Comparison of ENCODE assay signal across 15 cellular contexts in the genomic region with DNA sequence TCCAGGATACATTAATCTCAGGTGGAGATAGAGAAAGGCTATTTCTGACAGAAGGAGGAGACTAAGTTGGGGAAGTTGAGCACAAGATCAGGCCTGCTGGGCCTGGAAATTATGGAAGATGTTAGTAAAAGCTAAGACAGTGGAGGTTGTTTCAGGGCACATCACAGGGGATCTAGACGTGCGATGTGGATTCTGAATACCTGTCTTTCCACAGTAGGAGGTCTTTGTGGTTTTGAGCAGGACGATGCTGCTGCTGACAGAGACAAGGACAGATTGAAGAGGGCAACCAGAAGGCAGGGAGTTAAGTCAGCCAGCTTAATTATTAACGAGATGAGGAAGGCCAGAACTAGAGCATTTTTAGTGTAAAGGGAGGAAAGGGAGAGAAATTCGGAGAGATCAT.
DNase-seq lines count a peak whose midpoint lies in the region; ATAC-seq and TF ChIP-seq lines count a peak whose summit lies in the region.
"Had no signal": no experiment of that assay in that cellular context is flagged by ENCODE, and none has a peak within 500 bp of the region (broad histone marks: within the 10 kb centered on the region; RNA-seq: fewer than 3 reads in every experiment).

No MANE protein-coding gene starts in this region.

- H2BK5ac ChIP-seq in mesenchymal stem cell (ENCODE audit: low read depth, low read length, poor library complexity, severe bottlenecking): no peak overlapping the region

- H3K9me3 ChIP-seq in HUES48 (ENCODE audit: control insufficient read depth, insufficient read depth, low read length) (no peaks in the 10 kb centered on the region), endodermal cell (ENCODE audit: control insufficient read depth, low read length) (no peaks in the 10 kb centered on the region), mesenchymal stem cell (ENCODE audit: control insufficient read depth, low read length) (no peaks in the 10 kb centered on the region)
- H3K9me3 ChIP-seq: BLaER1 treated with 17β-estradiol and CSF1 and Interleukin-3, amounts not matched to agents 10 nM and 100 nM had no signal

- ATAC-seq in left lobe of liver: peak; percentile 37
- ATAC-seq: CD8-positive, alpha-beta T cell; GM12878 had no signal

- H3K9ac ChIP-seq in HUES48 (ENCODE audit: low read depth, low read length) (no peak overlapping the region), endodermal cell (ENCODE audit: extremely low read depth, low read length, poor library complexity, severe bottlenecking) (peak overlapping the region; percentile 31), mesenchymal stem cell (ENCODE audit: low read length) (no peak overlapping the region)
- H3K9ac ChIP-seq: BLaER1 treated with 17β-estradiol and CSF1 and Interleukin-3, amounts not matched to agents 10 nM and 100 nM; GM23248 had no signal

- no peak overlapping the region for H3K23ac ChIP-seq in mesenchymal stem cell (ENCODE audit: low read length in 2 of 2)

- no peak overlapping the region for H3K18ac ChIP-seq in mesenchymal stem cell (ENCODE audit: low read depth in 1 of 2, low read length in 2 of 2)

- H3K4me3 Mint-ChIP-seq in endodermal cell (no peak overlapping the region), progenitor cell of endocrine pancreas (ENCODE audit: low read depth) (no peak overlapping the region), mesothelial cell of epicardium (no peak overlapping the region)
- H3K4me3 Mint-ChIP-seq: B cell; CD8-positive, alpha-beta T cell had no signal

- H3K4me3 ChIP-seq in HUES48 (ENCODE audit: low read depth, low read length): no peak overlapping the region
- peak overlapping the region; percentile 54 for H3K4me3 ChIP-seq in endodermal cell (ENCODE audit: low read length)
- H3K4me3 ChIP-seq in mesenchymal stem cell (ENCODE audit: insufficient read depth in 1 of 2, low read depth in 1 of 2, low read length in 2 of 2): no peak overlapping the region
- H3K4me3 ChIP-seq: BLaER1 treated with 17β-estradiol and CSF1 and Interleukin-3, amounts not matched to agents 10 nM and 100 nM; GM12878; GM23248 had no signal

- H3K27ac Mint-ChIP-seq in endodermal cell (peak overlapping the region; percentile 95), progenitor cell of endocrine pancreas (no peak overlapping the region), mesothelial cell of epicardium (no peak overlapping the region)
- H3K27ac Mint-ChIP-seq: B cell; CD8-positive, alpha-beta T cell had no signal

- peak; percentile 90 for DNase-seq in endodermal cell
- DNase-seq in left lobe of liver (ENCODE audit: low spot score): no peak
- no peak for DNase-seq in mesenchymal stem cell
- DNase-seq in progenitor cell of endocrine pancreas (ENCODE audit: low spot score, unreplicated experiment): no peak
- DNase-seq in mesothelial cell of epicardium (ENCODE audit: low spot score in 2 of 2, unreplicated experiment in 2 of 2): no peak
- DNase-seq: Calu3; CD8-positive, alpha-beta T cell; DMS79 treated with DMSO at 0.1 percent for 48 hours; GM23248; HCEC 1CT; IMR-90 had no signal

- H3K14ac ChIP-seq in mesenchymal stem cell (ENCODE audit: low read length in 2 of 2): no peak overlapping the region

- H3K4me2 ChIP-seq in mesenchymal stem cell (ENCODE audit: low read length, poor library complexity, severe bottlenecking): no peak overlapping the region

- H3K4me1 Mint-ChIP-seq in endodermal cell (peaks cover 50% of the 10 kb centered on the region), progenitor cell of endocrine pancreas (ENCODE audit: low read depth) (peaks cover 3% of the 10 kb centered on the region), mesothelial cell of epicardium (peaks cover 10% of the 10 kb centered on the region)
- H3K4me1 Mint-ChIP-seq: B cell had no signal

- no peak overlapping the region for H3K4ac ChIP-seq in mesenchymal stem cell (ENCODE audit: low read depth in 1 of 2, low read length in 2 of 2)

- H2BK15ac ChIP-seq in mesenchymal stem cell (ENCODE audit: low read depth, poor library complexity, severe bottlenecking): no peak overlapping the region

- H3K27me3 ChIP-seq in HUES48 (ENCODE audit: control insufficient read depth, insufficient read depth, low read length): no peaks in the 10 kb centered on the region
- H3K27me3 ChIP-seq in endodermal cell (ENCODE audit: control insufficient read depth, insufficient read depth, low read length, poor library complexity, severe bottlenecking): no peaks in the 10 kb centered on the region
- H3K27me3 ChIP-seq in mesenchymal stem cell (ENCODE audit: control insufficient read depth in 1 of 2, insufficient read depth in 1 of 2, low read length in 2 of 2): peaks cover 0 to 30% of the 10 kb centered on the region in 2 experiments
- H3K27me3 ChIP-seq: BLaER1 treated with 17β-estradiol and CSF1 and Interleukin-3, amounts not matched to agents 10 nM and 100 nM had no signal

- H3K36me3 Mint-ChIP-seq in endodermal cell (ENCODE audit: low read depth) (no peaks in the 10 kb centered on the region), progenitor cell of endocrine pancreas (ENCODE audit: insufficient read depth) (no peaks in the 10 kb centered on the region), mesothelial cell of epicardium (no peaks in the 10 kb centered on the region)
- H3K36me3 Mint-ChIP-seq: CD8-positive, alpha-beta T cell had no signal

- no peak overlapping the region for H4K91ac ChIP-seq in mesenchymal stem cell (ENCODE audit: low read length)

- H2BK120ac ChIP-seq in mesenchymal stem cell (ENCODE audit: low read depth, low read length): no peak overlapping the region

- 0 out of 2 replicates have a peak, but pooled peaks cover 8% of the 10 kb centered on the region for H3K4me1 ChIP-seq in HUES48 (ENCODE audit: control insufficient read depth, insufficient read depth, low read length)
- H3K4me1 ChIP-seq in endodermal cell (ENCODE audit: control insufficient read depth, insufficient read depth, low read length): peaks cover 28% of the 10 kb centered on the region
- no peaks in the 10 kb centered on the region for H3K4me1 ChIP-seq in mesenchymal stem cell (ENCODE audit: control insufficient read depth, insufficient read depth, low read depth, low read length)

- H3K9me3 Mint-ChIP-seq in endodermal cell (no peaks in the 10 kb centered on the region), progenitor cell of endocrine pancreas (ENCODE audit: low read depth) (no peaks in the 10 kb centered on the region), mesothelial cell of epicardium (no peaks in the 10 kb centered on the region)
- H3K9me3 Mint-ChIP-seq: CD8-positive, alpha-beta T cell had no signal

- no peak overlapping the region for H2AK5ac ChIP-seq in mesenchymal stem cell (ENCODE audit: low read length, severe bottlenecking)

- no peak overlapping the region for H4K8ac ChIP-seq in mesenchymal stem cell (ENCODE audit: low read length)

- no peaks in the 10 kb centered on the region for H3K79me1 ChIP-seq in mesenchymal stem cell (replicated peaks; ENCODE audit: low read length, poor library complexity, severe bottlenecking)

- no peak overlapping the region for H2AFZ ChIP-seq in mesenchymal stem cell (ENCODE audit: low read depth, low read length)
- H2AFZ ChIP-seq: GM23248 had no signal

- 24 to 27% methylated on average over 3 to 5 of the region's 5 CpGs for WGBS in endodermal cell (ENCODE audit: insufficient coverage in 1 of 2, insufficient read length in 1 of 2), 2 experiments
- 63% methylated on average over 5 of the region's 5 CpGs for WGBS in mesenchymal stem cell

- H3K27ac ChIP-seq in HUES48 (ENCODE audit: low read depth, low read length) (peak overlapping the region; percentile 37), endodermal cell (ENCODE audit: low read depth, low read length) (no peak overlapping the region), mesenchymal stem cell (ENCODE audit: low read length, poor library complexity, severe bottlenecking) (no peak overlapping the region)
- H3K27ac ChIP-seq: GM23248 had no signal

- no peaks in the 10 kb centered on the region for H3K36me3 ChIP-seq in HUES48 (ENCODE audit: control insufficient read depth, insufficient read depth, low read length)
- no peaks in the 10 kb centered on the region for H3K36me3 ChIP-seq in endodermal cell (ENCODE audit: control insufficient read depth, insufficient read depth, low read length)
- H3K36me3 ChIP-seq in mesenchymal stem cell (ENCODE audit: control insufficient read depth in 1 of 2, insufficient read depth in 2 of 2, low read depth in 1 of 2, low read length in 2 of 2): no peaks in the 10 kb centered on the region
- H3K36me3 ChIP-seq: BLaER1 treated with 17β-estradiol and CSF1 and Interleukin-3, amounts not matched to agents 10 nM and 100 nM had no signal

- TF ChIP-seq CTCF in endodermal cell (conservative IDR thresholded peaks at IDR 0.05) (no peak), progenitor cell of endocrine pancreas (IDR thresholded peaks at IDR 0.05; ENCODE audit: unreplicated experiment) (no peak), mesothelial cell of epicardium (IDR thresholded peaks at IDR 0.05; ENCODE audit: unreplicated experiment) (no peak)

- H3K27me3 Mint-ChIP-seq in endodermal cell (ENCODE audit: insufficient read depth) (no peaks in the 10 kb centered on the region), progenitor cell of endocrine pancreas (no peaks in the 10 kb centered on the region), mesothelial cell of epicardium (ENCODE audit: low read depth) (peaks cover 1% of the 10 kb centered on the region)

- H2BK12ac ChIP-seq in mesenchymal stem cell (ENCODE audit: low read length in 2 of 2): no peak overlapping the region
